9 cellular contexts compared by ENCODE assay signal in the genomic region with DNA sequence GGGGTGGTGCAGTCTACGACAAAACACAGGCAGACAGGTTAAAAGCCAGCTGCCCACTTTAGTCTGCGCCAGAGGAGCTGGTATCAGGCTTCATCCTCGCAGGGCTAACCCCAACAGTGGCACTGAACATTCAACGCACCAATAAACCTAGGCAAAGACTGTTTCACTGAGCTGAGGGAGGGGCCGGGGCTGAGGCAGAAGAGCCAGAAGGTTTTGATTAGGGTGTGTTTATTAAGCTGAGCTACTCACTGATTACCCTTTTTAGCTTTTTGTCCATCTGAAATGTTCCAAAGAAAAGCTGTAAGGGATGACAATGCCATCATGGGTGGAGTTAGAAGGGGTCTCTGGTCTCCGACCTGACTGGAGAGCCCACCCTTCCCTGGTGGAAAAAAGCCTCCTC. TPM values are rescaled to one million over a fixed set of nuclear protein-coding genes. Genes with fewer than 3 reads are reported as not detected.
DNase-seq lines count a peak whose midpoint lies in the region; ATAC-seq and TF ChIP-seq lines count a peak whose summit lies in the region.
"Had no signal": no experiment of that assay in that cellular context is flagged by ENCODE, and none has a peak within 500 bp of the region (broad histone marks: within the 10 kb centered on the region; RNA-seq: fewer than 3 reads in every experiment).

No MANE protein-coding gene starts in this region.

- H3K4me3 ChIP-seq in heart left ventricle (peak overlapping the region in 5 of 12 donors; percentile 59 to 82 (median 71)), hepatocyte (peak overlapping the region; percentile 72)

- no peaks in the 10 kb centered on the region for H3K9me2 ChIP-seq in hepatocyte (replicated peaks; ENCODE audit: insufficient read depth)

- peaks cover 12% of the 10 kb centered on the region for H3K36me3 Mint-ChIP-seq in activated CD8-positive, alpha-beta T cell treated with anti-CD3 and anti-CD28 coated beads, Interleukin-2, amount 10 ng/mL, durations not matched to agents 7 days and 5 days (ENCODE audit: low read depth)
- peaks cover 6% of the 10 kb centered on the region for H3K36me3 Mint-ChIP-seq in type B pancreatic cell

- CTCF ChIA-PET in activated CD8-positive, alpha-beta T cell treated with anti-CD3 and anti-CD28 coated beads, Interleukin-2, amount 10 ng/mL, durations not matched to agents 7 days and 5 days (lab: Charles Lee): interaction anchor here (0.8 to 2.5 kb wide), 3 partner anchors 10 to 86 kb away, joined by 3 to 16 read pairs (median 10); a partner anchor contains a TSS

- no peak overlapping the region for H3K27ac Mint-ChIP-seq in activated CD8-positive, alpha-beta T cell treated with anti-CD3 and anti-CD28 coated beads, Interleukin-2, amount 10 ng/mL, durations not matched to agents 7 days and 5 days
- H3K27ac Mint-ChIP-seq in type B pancreatic cell: peak overlapping the region; percentile 89

- no peaks in the 10 kb centered on the region for H3K27me3 ChIP-seq in heart left ventricle
- H3K27me3 ChIP-seq in hepatocyte: no peaks in the 10 kb centered on the region

- peaks cover 0 to 34% (median 31%) of the 10 kb centered on the region in 9 donors for H3K36me3 ChIP-seq in heart left ventricle
- H3K36me3 ChIP-seq in hepatocyte (replicated peaks; ENCODE audit: insufficient read depth, low read depth): no peaks in the 10 kb centered on the region

- peaks cover 31% of the 10 kb centered on the region for H3K79me2 ChIP-seq in hepatocyte

- H3K27ac ChIP-seq in heart left ventricle (no peak overlapping the region), hepatocyte (no peak overlapping the region)

- peak overlapping the region; percentile 98 for H3K4me2 ChIP-seq in hepatocyte

- POLR2A ChIA-PET in activated CD8-positive, alpha-beta T cell treated with anti-CD3 and anti-CD28 coated beads, Interleukin-2, amount 10 ng/mL, durations not matched to agents 7 days and 5 days (lab: Charles Lee): interaction anchor here (0.5 to 2.3 kb wide), 3 partner anchors 9 to 540 kb away, joined by 3 to 9 read pairs (median 3); a partner anchor contains a TSS

- peaks cover 10% of the 10 kb centered on the region for H4K20me1 ChIP-seq in hepatocyte (ENCODE audit: insufficient read depth, poor library complexity, severe bottlenecking)

- 92 to 96% (median 94%) methylated on average over 5 to 6 of the region's 6 CpGs for WGBS in heart left ventricle, 4 donors
- 61% methylated on average over 6 of the region's 6 CpGs for WGBS in hepatocyte (ENCODE audit: low lambda C conversion rate, missing lambda C conversion rate)

- no peaks in the 10 kb centered on the region for H3K27me3 Mint-ChIP-seq in activated CD8-positive, alpha-beta T cell treated with anti-CD3 and anti-CD28 coated beads, Interleukin-2, amount 10 ng/mL, durations not matched to agents 7 days and 5 days (ENCODE audit: low read depth)
- no peaks in the 10 kb centered on the region for H3K27me3 Mint-ChIP-seq in type B pancreatic cell
- H3K27me3 Mint-ChIP-seq: stimulated activated naive CD8-positive, alpha-beta T cell treated with anti-CD3 and anti-CD28 coated beads, Interleukin-15, amount 100 ng/mL, for 72 hours had no signal

- H3K4me1 ChIP-seq in heart left ventricle: peaks cover 0 to 26% (median 13%) of the 10 kb centered on the region in 12 donors
- peaks cover 7% of the 10 kb centered on the region for H3K4me1 ChIP-seq in hepatocyte (ENCODE audit: insufficient read depth)

- intact Hi-C loops in left ventricle myocardium superior (cut with micrococcal nuclease) (no loop called here), heart left ventricle (cut with DNase I) (no loop called here)

- H2AFZ ChIP-seq in hepatocyte: no peak overlapping the region

- DNase-seq in left ventricle myocardium superior: peak; percentile 3
- DNase-seq in heart left ventricle: no peak
- no peak for DNase-seq in activated CD8-positive, alpha-beta T cell treated with anti-CD3 and anti-CD28 coated beads, Interleukin-2, amount 10 ng/mL, durations not matched to agents 7 days and 5 days
- no peak for DNase-seq in hepatocyte (ENCODE audit: low spot score)
- no peak for DNase-seq in type B pancreatic cell (ENCODE audit: extremely low spot score, unreplicated experiment)
- no peak for DNase-seq in NK-92 (lab: John Stamatoyannopoulos, UW; ENCODE audit: unreplicated experiment)
- DNase-seq: stimulated activated naive CD8-positive, alpha-beta T cell treated with anti-CD3 and anti-CD28 coated beads, Interleukin-15, amount 100 ng/mL, for 72 hours had no signal

- TF ChIP-seq POLR2A in heart left ventricle (IDR thresholded peaks at IDR 0.05): no peak

- no peak for ATAC-seq in left ventricle myocardium superior
- no peak for ATAC-seq in heart left ventricle
- no peak for ATAC-seq in activated CD8-positive, alpha-beta T cell treated with anti-CD3 and anti-CD28 coated beads, Interleukin-2, amount 10 ng/mL, durations not matched to agents 7 days and 5 days
- ATAC-seq in GM21528 (IDR thresholded peaks at IDR 0.05; ENCODE audit: low FRiP score, unreplicated experiment): no peak
- no peak for ATAC-seq in GM21576 (IDR thresholded peaks at IDR 0.05; ENCODE audit: unreplicated experiment)

- H3K9me3 ChIP-seq in heart left ventricle (no peaks in the 10 kb centered on the region), hepatocyte (ENCODE audit: low read depth) (no peaks in the 10 kb centered on the region)

- H3K9me3 Mint-ChIP-seq in activated CD8-positive, alpha-beta T cell treated with anti-CD3 and anti-CD28 coated beads, Interleukin-2, amount 10 ng/mL, durations not matched to agents 7 days and 5 days (ENCODE audit: insufficient read depth): no peaks in the 10 kb centered on the region
- H3K9me3 Mint-ChIP-seq in type B pancreatic cell: no peaks in the 10 kb centered on the region
- H3K9me3 Mint-ChIP-seq: stimulated activated naive CD8-positive, alpha-beta T cell treated with anti-CD3 and anti-CD28 coated beads, Interleukin-15, amount 100 ng/mL, for 72 hours had no signal

- peaks cover 22% of the 10 kb centered on the region for H3K4me1 Mint-ChIP-seq in activated CD8-positive, alpha-beta T cell treated with anti-CD3 and anti-CD28 coated beads, Interleukin-2, amount 10 ng/mL, durations not matched to agents 7 days and 5 days (ENCODE audit: low read depth)
- no peaks in the 10 kb centered on the region for H3K4me1 Mint-ChIP-seq in type B pancreatic cell (ENCODE audit: unreplicated experiment)

- H3K4me3 Mint-ChIP-seq in activated CD8-positive, alpha-beta T cell treated with anti-CD3 and anti-CD28 coated beads, Interleukin-2, amount 10 ng/mL, durations not matched to agents 7 days and 5 days: peak overlapping the region; percentile 86
- peak overlapping the region; percentile 92 for H3K4me3 Mint-ChIP-seq in type B pancreatic cell

- TF ChIP-seq CTCF in heart left ventricle (IDR thresholded peaks at IDR 0.05) (no peak), hepatocyte (IDR thresholded peaks at IDR 0.05; ENCODE audit: poor library complexity) (no peak), type B pancreatic cell (conservative IDR thresholded peaks at IDR 0.05) (no peak)

RNA-seq across cellular contexts. Expression of a gene that starts 1.4 kb away (rescaled TPM):
- 11.6 TPM for total RNA-seq in left ventricle myocardium superior
- total RNA-seq in heart left ventricle: 10 to 100 TPM in 4 of 9 donors, 1 to 10 TPM in 5; 6.8 to 19.9 (median 9.4) TPM
- 10 to 100 TPM; 12.0 to 20.5 TPM for polyA plus RNA-seq in heart left ventricle
- 10 to 100 TPM; 35.4 to 38.3 TPM for total RNA-seq in activated CD8-positive, alpha-beta T cell treated with anti-CD3 and anti-CD28 coated beads, Interleukin-2, amount 10 ng/mL, durations not matched to agents 7 days and 5 days
- 20.4 and 24.3 TPM in 2 replicates for total RNA-seq in hepatocyte
- 46.9 and 50.3 TPM in 2 replicates for polyA plus RNA-seq in hepatocyte
- total RNA-seq in type B pancreatic cell (ENCODE audit: low replicate concordance): 41.7 and 45.3 TPM in 2 replicates

RNA-seq across cellular contexts. Expression of a gene that starts 10.2 kb away (rescaled TPM):
- total RNA-seq in left ventricle myocardium superior (21.8 TPM), heart left ventricle (10 to 100 TPM; 12.6 to 22.0 (median 16.7) TPM), hepatocyte (26.8 and 28.3 TPM in 2 replicates), type B pancreatic cell (ENCODE audit: low replicate concordance) (33.8 and 45.8 TPM in 2 replicates)
- polyA plus RNA-seq in heart left ventricle (10 to 100 TPM; 13.1 to 23.7 TPM), hepatocyte (36.9 and 45.5 TPM in 2 replicates)
- 10 to 100 TPM; 36.8 to 37.1 TPM for total RNA-seq in activated CD8-positive, alpha-beta T cell treated with anti-CD3 and anti-CD28 coated beads, Interleukin-2, amount 10 ng/mL, durations not matched to agents 7 days and 5 days

RNA-seq across cellular contexts. Expression of a gene that starts 16.6 kb away (rescaled TPM):
- total RNA-seq in left ventricle myocardium superior (17.3 TPM), heart left ventricle (10 to 100 TPM; 14.1 to 43.6 (median 20.7) TPM), hepatocyte (62.7 and 86.0 TPM in 2 replicates), type B pancreatic cell (ENCODE audit: low replicate concordance) (46.4 and 96.6 TPM in 2 replicates)
- polyA plus RNA-seq in heart left ventricle (10 to 100 TPM; 23.2 to 42.6 TPM), hepatocyte (102 and 109 TPM in 2 replicates)
- total RNA-seq in activated CD8-positive, alpha-beta T cell treated with anti-CD3 and anti-CD28 coated beads, Interleukin-2, amount 10 ng/mL, durations not matched to agents 7 days and 5 days: 10 to 100 TPM; 42.3 to 45.1 TPM

RNA-seq across cellular contexts. Expression of a gene that starts 29.9 kb away (rescaled TPM):
- total RNA-seq in left ventricle myocardium superior (37.0 TPM), heart left ventricle (10 to 100 TPM; 27.8 to 55.9 (median 32.0) TPM), hepatocyte (40.6 and 46.0 TPM in 2 replicates), type B pancreatic cell (ENCODE audit: low replicate concordance) (99.8 and 111 TPM in 2 replicates)
- polyA plus RNA-seq in heart left ventricle (10 to 100 TPM; 24.5 to 27.1 TPM), hepatocyte (47.0 and 47.7 TPM in 2 replicates)
- total RNA-seq in activated CD8-positive, alpha-beta T cell treated with anti-CD3 and anti-CD28 coated beads, Interleukin-2, amount 10 ng/mL, durations not matched to agents 7 days and 5 days: 100 to 1,000 TPM; 112 to 115 TPM

RNA-seq across cellular contexts. Expression of a gene that starts 37.2 kb away (rescaled TPM):
- 228 TPM for total RNA-seq in left ventricle myocardium superior
- 100 to 1,000 TPM; 118 to 389 (median 196) TPM for total RNA-seq in heart left ventricle
- polyA plus RNA-seq in heart left ventricle: 100 to 1,000 TPM; 160 to 847 TPM
- 10 to 100 TPM; 51.4 to 55.5 TPM for total RNA-seq in activated CD8-positive, alpha-beta T cell treated with anti-CD3 and anti-CD28 coated beads, Interleukin-2, amount 10 ng/mL, durations not matched to agents 7 days and 5 days
- total RNA-seq in hepatocyte: 34.7 and 36.6 TPM in 2 replicates
- 86.0 and 94.5 TPM in 2 replicates for polyA plus RNA-seq in hepatocyte
- 50.4 and 51.6 TPM in 2 replicates for total RNA-seq in type B pancreatic cell (ENCODE audit: low replicate concordance)
